In genomic region chr16:88888057-88888777, GRCh38 we compare ENCODE assay signal across 13 cellular contexts. TPM values are rescaled to one million over a fixed set of nuclear protein-coding genes. Genes with fewer than 3 reads are reported as not detected.
DNase-seq lines count a peak whose midpoint lies in the region; ATAC-seq and TF ChIP-seq lines count a peak whose summit lies in the region.
"Had no signal": no experiment of that assay in that cellular context is flagged by ENCODE, and none has a peak within 500 bp of the region (broad histone marks: within the 10 kb centered on the region; RNA-seq: fewer than 3 reads in every experiment).

No MANE protein-coding gene starts in this region.

- CTCF ChIA-PET in A673 (lab: Charles Lee) (interaction anchor here (1.2 kb wide), 1 partner anchor 30 kb away, joined by 3 read pairs; no protein-coding TSS in a partner anchor), HCT116 (lab: Charles Lee) (no interaction called here)

- H3K9me3 ChIP-seq in A673 (ENCODE audit: low read depth, low read length, poor library complexity, severe bottlenecking) (no peaks in the 10 kb centered on the region), HCT116 (ENCODE audit: control insufficient read depth in 1 of 2, insufficient read depth in 1 of 2, low read depth in 1 of 2, low read length in 2 of 2) (no peaks in the 10 kb centered on the region), esophagus muscularis mucosa (no peaks in the 10 kb centered on the region), trophoblast cell (ENCODE audit: insufficient read depth, low read depth, low read length) (peaks cover 18% of the 10 kb centered on the region)

- peak; percentile 24; the same call in 1 of the 2 replicates for ATAC-seq in HCT116
- no peak for ATAC-seq in HG03139 (IDR thresholded peaks at IDR 0.05; ENCODE audit: unreplicated experiment)

- WGBS in esophagus muscularis mucosa, result 88% methylated on average over 2 of the region's 17 CpGs
- WGBS in trophoblast cell (ENCODE audit: extremely low coverage, insufficient coverage, insufficient read length), result no CpG with 5 or more reads among the region's 17 CpGs

- H3K14ac ChIP-seq in trophoblast cell (ENCODE audit: low read length), result no peak overlapping the region

- no peaks in the 10 kb centered on the region for H3K79me1 ChIP-seq in trophoblast cell (ENCODE audit: low read length)

- H2BK120ac ChIP-seq in trophoblast cell (ENCODE audit: insufficient read depth, low read length, poor library complexity), result no peak overlapping the region

- peaks cover 6% of the 10 kb centered on the region for H3K4me1 ChIP-seq in A673 (ENCODE audit: insufficient read depth, low read length, poor library complexity, severe bottlenecking)
- peaks cover 0 to 11% of the 10 kb centered on the region in 2 experiments; a peak in 2 of 4 replicates for H3K4me1 ChIP-seq in HCT116 (ENCODE audit: control insufficient read depth in 1 of 2, insufficient read depth in 2 of 2, low read length in 2 of 2)
- H3K4me1 ChIP-seq in esophagus muscularis mucosa, result peaks cover 21 to 31% (median 26%) of the 10 kb centered on the region in 4 donors
- no peaks in the 10 kb centered on the region for H3K4me1 ChIP-seq in trophoblast cell (ENCODE audit: control insufficient read depth in 1 of 2, insufficient read depth in 2 of 2, low read length in 2 of 2)
- H3K4me1 ChIP-seq: parathyroid adenoma had no signal

- POLR2A ChIA-PET in A673 (lab: Charles Lee; ENCODE audit: low non-redundant PET), result no interaction called here
- POLR2A ChIA-PET in HCT116 (lab: Charles Lee), result no interaction called here

- H2BK5ac ChIP-seq in trophoblast cell (ENCODE audit: low read depth, low read length, poor library complexity), result no peak overlapping the region

- H3K9me2 ChIP-seq in HCT116 (ENCODE audit: insufficient read depth), result no peaks in the 10 kb centered on the region

- TF ChIP-seq CTCF in A673 (conservative IDR thresholded peaks at IDR 0.05; ENCODE audit: low read depth, low read length) (no peak), HCT116 (IDR thresholded peaks at IDR 0.05 in 2 of 3, conservative IDR thresholded peaks at IDR 0.05 in 1 of 3; ENCODE audit: borderline replicate concordance in 1 of 3, insufficient read depth in 1 of 3, low read depth in 2 of 3, low read length in 2 of 3) (no peak), esophagus muscularis mucosa (IDR thresholded peaks at IDR 0.05) (no peak)

- no peak for TF ChIP-seq EP300 in esophagus muscularis mucosa (IDR thresholded peaks at IDR 0.05)

- H3K27ac ChIP-seq in A673 (ENCODE audit: low read depth, low read length, poor library complexity, severe bottlenecking), result peak overlapping the region; percentile 37
- peak overlapping the region; percentile 20; the same call in 1 of the 2 replicates for H3K27ac ChIP-seq in HCT116 (ENCODE audit: low read depth, low read length)
- H3K27ac ChIP-seq in esophagus muscularis mucosa (replicated peaks in 1 of 4), result peak overlapping the region in 3 of 4 donors; percentile 48 to 65 (median 51)
- peak overlapping the region in 15 of 21 experiments; percentile 2 to 68 (median 34) for H3K27ac ChIP-seq in skin epidermis
- H3K27ac ChIP-seq in trophoblast cell (ENCODE audit: low read depth, low read length), result no peak overlapping the region
- H3K27ac ChIP-seq: parathyroid adenoma had no signal

- H3K4me2 ChIP-seq in HCT116 (ENCODE audit: low read length) (peak overlapping the region; percentile 11; the same call in 1 of the 2 replicates), trophoblast cell (ENCODE audit: low read length) (no peak overlapping the region)

- H3K23ac ChIP-seq in trophoblast cell (ENCODE audit: low read length), result no peak overlapping the region

- no peak overlapping the region for H4K91ac ChIP-seq in trophoblast cell (ENCODE audit: low read depth, low read length)

- no peak overlapping the region for H4K8ac ChIP-seq in trophoblast cell (ENCODE audit: low read depth, low read length)

- no peak overlapping the region for H2AK5ac ChIP-seq in trophoblast cell (ENCODE audit: low read length)

- BruUV-seq in A673 (replicated peaks; lab: Mats Ljungman, UMichigan) (no TSS peak), HCT116 (replicated peaks; lab: Mats Ljungman, UMichigan) (no TSS peak)

- H2AFZ ChIP-seq in HCT116 (ENCODE audit: low read depth, low read length, poor library complexity, severe bottlenecking) (no peak overlapping the region), trophoblast cell (ENCODE audit: insufficient read depth, low read length, poor library complexity) (no peak overlapping the region)
- H2AFZ ChIP-seq: parathyroid adenoma had no signal

- no peak for DNase-seq in A673 (ENCODE audit: low spot score)
- no peak for DNase-seq in HCT116 (ENCODE audit: low read depth, low spot score)
- DNase-seq in esophagus muscularis mucosa (ENCODE audit: extremely low spot score), result no peak
- DNase-seq in germinal center (ENCODE audit: low spot score), result no peak
- no peak for DNase-seq in trophoblast cell
- DNase-seq: activated CD4-positive, alpha-beta T cell treated with anti-CD3 and anti-CD28 coated beads for 4 hours; activated naive CD4-positive, alpha-beta T cell treated with anti-CD3 and anti-CD28 coated beads, Interleukin-2, amount 10 ng/mL, durations not matched to agents 7 days and 5 days; naive B cell had no signal

- intact Hi-C loops in A673 (cut with micrococcal nuclease; ENCODE audit: unreplicated experiment) (no loop called here), HCT116 (cut with micrococcal nuclease) (no loop called here), esophagus muscularis mucosa (cut with DNase I) (no loop called here)

- H4K12ac ChIP-seq in trophoblast cell (ENCODE audit: low read depth, low read length), result no peak overlapping the region

- H2BK12ac ChIP-seq in trophoblast cell (ENCODE audit: low read length), result no peak overlapping the region

- no peaks in the 10 kb centered on the region for H3K27me3 ChIP-seq in A673 (replicated peaks; ENCODE audit: insufficient read depth, low read depth, low read length, poor library complexity)
- H3K27me3 ChIP-seq in HCT116 (ENCODE audit: insufficient read depth, low read length), result no peaks in the 10 kb centered on the region
- peaks cover 0 to 16% (median 0%) of the 10 kb centered on the region in 4 donors for H3K27me3 ChIP-seq in esophagus muscularis mucosa
- no peaks in the 10 kb centered on the region for H3K27me3 ChIP-seq in trophoblast cell (ENCODE audit: insufficient read depth, low read length)

- no peak for TF ChIP-seq RAD21 in HCT116 (IDR thresholded peaks at IDR 0.05; ENCODE audit: low read depth)

- H3K4me3 ChIP-seq in A673 (ENCODE audit: low read depth, low read length, poor library complexity, severe bottlenecking) (no peak overlapping the region), HCT116 (replicated peaks in 1 of 2; ENCODE audit: low read depth in 1 of 2, low read length in 2 of 2) (no peak overlapping the region), esophagus muscularis mucosa (no peak overlapping the region), skin epidermis (no peak overlapping the region), trophoblast cell (ENCODE audit: low read depth, low read length) (no peak overlapping the region)

- H3K79me2 ChIP-seq in HCT116 (ENCODE audit: insufficient read depth, low read length), result no peaks in the 10 kb centered on the region
- no peaks in the 10 kb centered on the region for H3K79me2 ChIP-seq in trophoblast cell (ENCODE audit: control insufficient read depth, insufficient read depth, low read length, poor library complexity)
- H3K79me2 ChIP-seq: parathyroid adenoma had no signal

- RAD21 ChIA-PET in HCT116 (lab: Charles Lee; ENCODE audit: low non-redundant PET in 1 of 2, low total read pairs in 2 of 2, uncharacterized antibody in 2 of 2, unreplicated experiment in 2 of 2), result no interaction called here

- no peak overlapping the region for H3K4ac ChIP-seq in trophoblast cell (ENCODE audit: low read depth, low read length)

- TF ChIP-seq POLR2A in HCT116 (IDR thresholded peaks at IDR 0.05; ENCODE audit: borderline replicate concordance, extremely low read depth, insufficient read depth, insufficient read length), result no peak
- no peak for TF ChIP-seq POLR2A in esophagus muscularis mucosa (IDR thresholded peaks at IDR 0.05; ENCODE audit: low read depth)

- H3K9ac ChIP-seq in HCT116 (ENCODE audit: low read length), result no peak overlapping the region
- no peak overlapping the region for H3K9ac ChIP-seq in trophoblast cell (ENCODE audit: low read length)
- H3K9ac ChIP-seq: parathyroid adenoma had no signal

- H3K18ac ChIP-seq in trophoblast cell (ENCODE audit: low read length), result no peak overlapping the region

- H4K20me1 ChIP-seq in HCT116 (ENCODE audit: insufficient read depth), result no peaks in the 10 kb centered on the region

- H3K36me3 ChIP-seq in A673 (ENCODE audit: insufficient read depth, low read length, poor library complexity, severe bottlenecking), result no peaks in the 10 kb centered on the region
- H3K36me3 ChIP-seq in HCT116 (ENCODE audit: control insufficient read depth in 1 of 2, insufficient read depth in 2 of 2, low read length in 2 of 2), result peaks cover 0 to 6% of the 10 kb centered on the region in 2 experiments; a peak in 1 of 4 replicates
- H3K36me3 ChIP-seq in esophagus muscularis mucosa, result peaks cover 0 to 58% (median 22%) of the 10 kb centered on the region in 4 donors
- no peaks in the 10 kb centered on the region for H3K36me3 ChIP-seq in trophoblast cell (ENCODE audit: control insufficient read depth in 1 of 2, insufficient read depth in 2 of 2, low read length in 2 of 2)

TF ChIP-seq in HCT116, 20 proteins besides CTCF, POLR2A, EP300 and RAD21:
- TF ChIP-seq EZH2 (IDR thresholded peaks at IDR 0.05), result no peak

RNA-seq across cellular contexts. Expression of gene PABPN1L, which starts 21.8 kb away (rescaled TPM):
- total RNA-seq in A673 (2021) (not detected in 2 replicates), HCT116 (2021; ENCODE audit: unreplicated experiment) (0.57 TPM), esophagus muscularis mucosa (not detected)
- 0.07 and 0.33 TPM in 2 replicates for polyA plus RNA-seq in HCT116 (2012)
- not detected in 2 replicates for polyA plus RNA-seq in trophoblast cell (2013)
- total RNA-seq: lung microvascular endothelial cell, M059J had no signal

RNA-seq across cellular contexts. Expression of gene TRAPPC2L, which starts 31.3 kb away (rescaled TPM):
- total RNA-seq in A673 (2021) (89.9 and 98.6 TPM in 2 replicates), HCT116 (2021; ENCODE audit: unreplicated experiment) (94.1 TPM), esophagus muscularis mucosa (10 to 100 TPM; 22.9 to 35.8 (median 29.6) TPM)
- 141 and 162 TPM in 2 replicates for polyA plus RNA-seq in HCT116 (2012)
- 77.0 and 81.9 TPM in 2 replicates for polyA plus RNA-seq in trophoblast cell (2013)

RNA-seq across cellular contexts. Expression of gene GALNS, which starts 31.5 kb away (rescaled TPM):
- total RNA-seq in A673 (2021), result 54.8 and 60.6 TPM in 2 replicates
- total RNA-seq in HCT116 (2021; ENCODE audit: unreplicated experiment), result 44.6 TPM
- 22.7 and 24.3 TPM in 2 replicates for polyA plus RNA-seq in HCT116 (2012)
- total RNA-seq in esophagus muscularis mucosa, result 10 to 100 TPM in 3 of 4 donors, 1 to 10 TPM in 1; 9.5 to 19.1 (median 11.0) TPM
- 20.9 and 21.0 TPM in 2 replicates for polyA plus RNA-seq in trophoblast cell (2013)
